Comparison of ENCODE assay signal across 1 cellular context in the genomic region with DNA sequence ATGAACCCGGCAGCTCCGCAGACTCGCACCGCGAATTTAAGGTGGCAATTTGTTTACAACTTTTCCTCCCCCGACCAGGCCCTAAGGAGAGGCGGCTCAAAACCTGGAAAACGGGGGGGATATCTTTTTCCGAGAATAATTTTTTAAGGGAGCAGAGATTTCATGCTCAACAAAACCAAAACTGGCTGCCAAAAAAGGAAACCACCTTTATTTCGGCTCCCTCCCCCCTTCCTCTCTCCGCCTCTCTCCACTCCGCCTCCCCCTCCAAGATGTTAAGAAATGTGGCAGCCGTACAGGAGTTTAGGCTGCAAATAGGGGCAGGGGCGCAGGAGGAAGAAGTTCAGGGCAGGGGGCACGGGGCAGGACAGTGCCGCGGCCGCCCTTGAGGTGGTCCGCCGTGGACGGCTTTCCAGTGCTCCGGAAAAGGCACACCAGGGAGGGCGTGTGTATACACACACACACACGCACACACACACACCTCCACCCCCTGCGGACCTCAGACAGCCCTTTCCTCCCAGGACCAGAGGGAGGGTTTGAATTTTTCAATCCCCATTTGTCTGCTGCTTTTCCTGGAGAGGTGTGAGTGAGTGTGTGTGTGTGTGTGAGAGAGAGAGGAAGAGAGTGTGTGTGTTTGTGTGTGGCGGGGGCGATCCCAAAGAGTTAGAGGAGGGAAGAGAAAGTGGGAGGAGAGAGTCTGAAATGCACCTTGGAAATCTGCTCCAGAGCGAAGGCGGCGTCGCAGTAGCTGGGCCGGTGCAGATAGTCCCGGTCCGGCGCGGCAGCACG.
TF ChIP-seq lines count a peak whose summit lies in the region.

No MANE protein-coding gene starts in this region.

TF ChIP-seq in K562, 482 proteins besides CTCF, POLR2A, EP300 and RAD21 (continued from another document and continues in another):
- TF ChIP-seq NKRF (IDR thresholded peaks at IDR 0.05; ENCODE audit: borderline replicate concordance) (peak; percentile 73), CTBP1 (IDR thresholded peaks at IDR 0.05; ENCODE audit: borderline replicate concordance) (peak; percentile 49; the same call in 1 of the 2 replicates), HDAC1 (IDR thresholded peaks at IDR 0.05) (peak in 1 of 2 experiments; percentile 83; a peak in 2 of 4 replicates), CBX3 (IDR thresholded peaks at IDR 0.05; ENCODE audit: borderline replicate concordance in 1 of 2, low read length in 2 of 2) (0 out of 3 replicates have a peak, but pooled peaks of 1 of the 2 experiments have one; percentile 13), ZNF586 (CRISPR knock-in tag; conservative IDR thresholded peaks at IDR 0.05) (no peak), IFI16 (CRISPR knock-in tag; IDR thresholded peaks at IDR 0.05) (no peak), SETDB1 (IDR thresholded peaks at IDR 0.05; ENCODE audit: low read length) (no peak), RREB1 (CRISPR knock-in tag; IDR thresholded peaks at IDR 0.05) (no peak), MYBL2 (IDR thresholded peaks at IDR 0.05; ENCODE audit: low read depth) (no peak), MYBL2 (CRISPR knock-in tag; IDR thresholded peaks at IDR 0.05; ENCODE audit: borderline replicate concordance) (no peak), CCAR2 (IDR thresholded peaks at IDR 0.05; ENCODE audit: low read depth, low read length) (no peak), ZSCAN29 (IDR thresholded peaks at IDR 0.05) (no peak), MEIS2 (IDR thresholded peaks at IDR 0.05; ENCODE audit: partially characterized antibody) (no peak), GTF2E2 (tag; IDR thresholded peaks at IDR 0.05) (no peak), ZNF57 (CRISPR knock-in tag; IDR thresholded peaks at IDR 0.05) (no peak), ZNF592 (IDR thresholded peaks at IDR 0.05) (no peak), SMARCB1 (IDR thresholded peaks at IDR 0.05; ENCODE audit: insufficient read length, low read depth) (no peak), ZNF318 (IDR thresholded peaks at IDR 0.05; ENCODE audit: borderline replicate concordance in 1 of 2, low read depth in 1 of 2) (no peak)
- TF ChIP-seq, protein P1, sequence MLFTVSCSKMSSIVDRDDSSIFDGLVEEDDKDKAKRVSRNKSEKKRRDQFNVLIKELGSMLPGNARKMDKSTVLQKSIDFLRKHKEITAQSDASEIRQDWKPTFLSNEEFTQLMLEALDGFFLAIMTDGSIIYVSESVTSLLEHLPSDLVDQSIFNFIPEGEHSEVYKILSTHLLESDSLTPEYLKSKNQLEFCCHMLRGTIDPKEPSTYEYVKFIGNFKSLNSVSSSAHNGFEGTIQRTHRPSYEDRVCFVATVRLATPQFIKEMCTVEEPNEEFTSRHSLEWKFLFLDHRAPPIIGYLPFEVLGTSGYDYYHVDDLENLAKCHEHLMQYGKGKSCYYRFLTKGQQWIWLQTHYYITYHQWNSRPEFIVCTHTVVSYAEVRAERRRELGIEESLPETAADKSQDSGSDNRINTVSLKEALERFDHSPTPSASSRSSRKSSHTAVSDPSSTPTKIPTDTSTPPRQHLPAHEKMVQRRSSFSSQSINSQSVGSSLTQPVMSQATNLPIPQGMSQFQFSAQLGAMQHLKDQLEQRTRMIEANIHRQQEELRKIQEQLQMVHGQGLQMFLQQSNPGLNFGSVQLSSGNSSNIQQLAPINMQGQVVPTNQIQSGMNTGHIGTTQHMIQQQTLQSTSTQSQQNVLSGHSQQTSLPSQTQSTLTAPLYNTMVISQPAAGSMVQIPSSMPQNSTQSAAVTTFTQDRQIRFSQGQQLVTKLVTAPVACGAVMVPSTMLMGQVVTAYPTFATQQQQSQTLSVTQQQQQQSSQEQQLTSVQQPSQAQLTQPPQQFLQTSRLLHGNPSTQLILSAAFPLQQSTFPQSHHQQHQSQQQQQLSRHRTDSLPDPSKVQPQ (CRISPR knock-in tag; IDR thresholded peaks at IDR 0.05; ENCODE audit: borderline replicate concordance), result no peak
- TF ChIP-seq, protein P2, sequence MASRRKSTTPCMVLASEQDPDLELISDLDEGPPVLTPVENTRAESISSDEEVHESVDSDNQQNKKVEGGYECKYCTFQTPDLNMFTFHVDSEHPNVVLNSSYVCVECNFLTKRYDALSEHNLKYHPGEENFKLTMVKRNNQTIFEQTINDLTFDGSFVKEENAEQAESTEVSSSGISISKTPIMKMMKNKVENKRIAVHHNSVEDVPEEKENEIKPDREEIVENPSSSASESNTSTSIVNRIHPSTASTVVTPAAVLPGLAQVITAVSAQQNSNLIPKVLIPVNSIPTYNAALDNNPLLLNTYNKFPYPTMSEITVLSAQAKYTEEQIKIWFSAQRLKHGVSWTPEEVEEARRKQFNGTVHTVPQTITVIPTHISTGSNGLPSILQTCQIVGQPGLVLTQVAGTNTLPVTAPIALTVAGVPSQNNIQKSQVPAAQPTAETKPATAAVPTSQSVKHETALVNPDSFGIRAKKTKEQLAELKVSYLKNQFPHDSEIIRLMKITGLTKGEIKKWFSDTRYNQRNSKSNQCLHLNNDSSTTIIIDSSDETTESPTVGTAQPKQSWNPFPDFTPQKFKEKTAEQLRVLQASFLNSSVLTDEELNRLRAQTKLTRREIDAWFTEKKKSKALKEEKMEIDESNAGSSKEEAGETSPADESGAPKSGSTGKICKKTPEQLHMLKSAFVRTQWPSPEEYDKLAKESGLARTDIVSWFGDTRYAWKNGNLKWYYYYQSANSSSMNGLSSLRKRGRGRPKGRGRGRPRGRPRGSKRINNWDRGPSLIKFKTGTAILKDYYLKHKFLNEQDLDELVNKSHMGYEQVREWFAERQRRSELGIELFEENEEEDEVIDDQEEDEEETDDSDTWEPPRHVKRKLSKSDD (conservative IDR thresholded peaks at IDR 0.05; ENCODE audit: low read length), result no peak
